Comparison of ENCODE assay signal across 17 cellular contexts in the genomic region with DNA sequence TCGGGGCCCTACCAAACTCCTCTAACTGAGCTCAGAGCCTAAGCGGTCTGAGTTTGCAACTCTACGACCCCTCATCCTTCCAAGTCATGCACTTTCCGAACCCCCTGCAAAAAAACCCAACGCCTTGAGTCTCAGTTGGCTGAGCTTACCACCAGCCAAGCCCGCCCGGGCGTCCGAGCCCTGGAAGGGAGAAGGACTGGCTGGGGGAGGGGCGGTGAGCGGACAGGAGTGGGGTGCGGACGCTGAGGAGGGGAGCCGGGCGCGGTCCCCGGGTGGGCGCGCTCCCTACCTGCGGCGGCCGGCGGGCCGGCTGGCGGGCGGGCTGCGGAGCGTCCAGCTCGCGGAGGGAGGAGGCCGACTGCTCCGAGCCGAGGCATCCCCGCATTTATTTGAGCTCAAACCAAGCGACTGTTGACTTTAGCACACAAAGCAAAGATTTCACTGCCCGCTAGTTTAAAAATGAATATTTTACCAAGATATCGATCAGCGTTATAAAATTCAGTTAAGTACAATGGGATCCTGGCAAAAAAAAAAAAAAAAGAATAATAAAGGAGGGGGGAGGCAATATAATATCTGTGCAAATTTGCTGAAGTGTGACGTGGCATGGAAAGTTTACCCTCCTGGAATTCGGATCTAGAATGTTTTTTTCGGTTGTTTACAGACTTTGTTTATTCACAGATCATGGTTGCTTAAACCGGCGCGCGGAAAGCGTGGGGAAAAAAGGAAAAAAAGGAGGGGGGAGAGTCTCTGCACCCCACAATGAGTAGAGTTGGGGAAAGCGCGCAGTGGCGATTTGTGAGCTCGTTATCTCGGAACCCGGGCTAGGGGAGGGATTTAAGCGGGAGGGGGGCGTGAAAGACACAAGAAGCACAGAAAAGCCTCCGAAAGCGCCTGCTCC. TPM values are rescaled to one million over a fixed set of nuclear protein-coding genes. Genes with fewer than 3 reads are reported as not detected.
DNase-seq lines count a peak whose midpoint lies in the region; ATAC-seq, FAIRE-seq and TF ChIP-seq lines count a peak whose summit lies in the region.
"Had no signal": no experiment of that assay in that cellular context is flagged by ENCODE, and none has a peak within 500 bp of the region (broad histone marks: within the 10 kb centered on the region; RNA-seq: fewer than 3 reads in every experiment).

No MANE protein-coding gene starts in this region.

- H3K4me3 Mint-ChIP-seq in T-helper 1 cell treated with Interleukin-12 subunit alpha and Interleukin-12 subunit beta and Interleukin-4 antibody, amounts not matched to agents 30 μg/mL and 1 μg/mL, for 36 hours: no peak overlapping the region
- peak overlapping the region in 4 of 5 experiments; percentile 30 to 67 (median 52) for H3K4me3 Mint-ChIP-seq in brain
- no peak overlapping the region for H3K4me3 Mint-ChIP-seq in activated CD8-positive, alpha-beta memory T cell treated with anti-CD3 and anti-CD28 coated beads, Interleukin-2, amount 10 ng/mL, durations not matched to agents 7 days and 5 days

- no peak for FAIRE-seq in GM12891 (lab: Jason Lieb, UNC)
- FAIRE-seq: HTR-8/SVneo had no signal

- H3K4me3 ChIP-seq in lower lobe of right lung: peak overlapping the region; percentile 45
- peak overlapping the region; percentile 35 to 43 for H3K4me3 ChIP-seq in stomach smooth muscle (ENCODE audit: low read length in 2 of 2)
- H3K4me3 ChIP-seq: HAP-1, tibial artery had no signal

- H3K27me3 ChIP-seq in lower lobe of right lung (ENCODE audit: low read depth) (peaks cover 97% of the 10 kb centered on the region), stomach smooth muscle (ENCODE audit: control insufficient read depth in 1 of 2, insufficient read depth in 2 of 2, low read length in 2 of 2) (peaks cover 76 to 84% of the 10 kb centered on the region in 2 donors)

- peak; percentile 45 to 55 for ATAC-seq in lower lobe of right lung
- no peak for ATAC-seq in activated CD8-positive, alpha-beta memory T cell treated with anti-CD3 and anti-CD28 coated beads, Interleukin-2, amount 10 ng/mL, durations not matched to agents 7 days and 5 days

- H3K36me3 ChIP-seq in lower lobe of right lung: no peaks in the 10 kb centered on the region
- no peaks in the 10 kb centered on the region for H3K36me3 ChIP-seq in stomach smooth muscle (ENCODE audit: control insufficient read depth in 2 of 2, insufficient read depth in 2 of 2, low read length in 2 of 2)
- H3K36me3 ChIP-seq: HAP-1, tibial artery had no signal

- TF ChIP-seq CTCF in brain (conservative IDR thresholded peaks at IDR 0.05) (no peak), lower lobe of right lung (IDR thresholded peaks at IDR 0.05) (no peak)

- H3K36me3 Mint-ChIP-seq in T-helper 1 cell treated with Interleukin-12 subunit alpha and Interleukin-12 subunit beta and Interleukin-4 antibody, amounts not matched to agents 30 μg/mL and 1 μg/mL, for 36 hours (ENCODE audit: low read depth): no peaks in the 10 kb centered on the region
- H3K36me3 Mint-ChIP-seq in brain: no peaks in the 10 kb centered on the region
- peaks cover 8% of the 10 kb centered on the region for H3K36me3 Mint-ChIP-seq in activated CD8-positive, alpha-beta memory T cell treated with anti-CD3 and anti-CD28 coated beads, Interleukin-2, amount 10 ng/mL, durations not matched to agents 7 days and 5 days

- no peak overlapping the region for H3K9ac ChIP-seq in stomach smooth muscle (ENCODE audit: low read length in 2 of 2)

- H3K27ac ChIP-seq in lower lobe of right lung: peak overlapping the region; percentile 89
- no peak overlapping the region for H3K27ac ChIP-seq in stomach smooth muscle (ENCODE audit: low read length)
- H3K27ac ChIP-seq: tibial artery had no signal

- peak overlapping the region; percentile 24 for H3K27ac Mint-ChIP-seq in T-helper 1 cell treated with Interleukin-12 subunit alpha and Interleukin-12 subunit beta and Interleukin-4 antibody, amounts not matched to agents 30 μg/mL and 1 μg/mL, for 36 hours
- H3K27ac Mint-ChIP-seq in brain: no peak overlapping the region
- H3K27ac Mint-ChIP-seq in activated CD8-positive, alpha-beta memory T cell treated with anti-CD3 and anti-CD28 coated beads, Interleukin-2, amount 10 ng/mL, durations not matched to agents 7 days and 5 days: no peak overlapping the region

- H3K4me1 ChIP-seq in lower lobe of right lung (peaks cover 6% of the 10 kb centered on the region), stomach smooth muscle (ENCODE audit: control insufficient read depth, insufficient read depth, low read length) (peaks cover 19% of the 10 kb centered on the region)
- H3K4me1 ChIP-seq: HAP-1 had no signal

- no peak for DNase-seq in T-helper 1 cell
- DNase-seq in lower lobe of right lung: peak; percentile 70
- no peak for DNase-seq in GM12891 (ENCODE audit: insufficient read length, low spot score)
- DNase-seq in stimulated activated naive CD4-positive, alpha-beta T cell (lab: John Stamatoyannopoulos, UW): no peak
- DNase-seq in activated CD8-positive, alpha-beta memory T cell treated with anti-CD3 and anti-CD28 coated beads, Interleukin-2, amount 10 ng/mL, durations not matched to agents 7 days and 5 days: no peak
- DNase-seq: amniotic stem cell, head of caudate nucleus, NCI-H1092 treated with DMSO at 0.1 percent for 48 hours, NCI-H524 treated with DMSO at 0.1 percent for 48 hours, SHP77, tibial artery had no signal

- CTCF ChIA-PET in activated CD8-positive, alpha-beta memory T cell treated with anti-CD3 and anti-CD28 coated beads, Interleukin-2, amount 10 ng/mL, durations not matched to agents 7 days and 5 days (lab: Charles Lee): interaction anchor here (0.7 kb wide), 1 partner anchor 17 kb away, joined by 3 read pairs; no protein-coding TSS in a partner anchor

- intact Hi-C loops in lower lobe of right lung (cut with DNase I): no loop called here

- H3K27me3 Mint-ChIP-seq in T-helper 1 cell treated with Interleukin-12 subunit alpha and Interleukin-12 subunit beta and Interleukin-4 antibody, amounts not matched to agents 30 μg/mL and 1 μg/mL, for 36 hours (ENCODE audit: low read depth): peaks cover 89% of the 10 kb centered on the region
- H3K27me3 Mint-ChIP-seq in brain: peaks cover 100% of the 10 kb centered on the region
- peaks cover 81% of the 10 kb centered on the region for H3K27me3 Mint-ChIP-seq in activated CD8-positive, alpha-beta memory T cell treated with anti-CD3 and anti-CD28 coated beads, Interleukin-2, amount 10 ng/mL, durations not matched to agents 7 days and 5 days

- H3K9me3 ChIP-seq in lower lobe of right lung: no peaks in the 10 kb centered on the region
- no peaks in the 10 kb centered on the region for H3K9me3 ChIP-seq in stomach smooth muscle (ENCODE audit: control insufficient read depth in 2 of 2, low read length in 2 of 2)
- H3K9me3 ChIP-seq: HAP-1, tibial artery had no signal

- TF ChIP-seq POLR2A in GM12891 (IDR thresholded peaks at IDR 0.05; ENCODE audit: low read depth, low read length): no peak

- peaks cover 2% of the 10 kb centered on the region for H3K4me1 Mint-ChIP-seq in T-helper 1 cell treated with Interleukin-12 subunit alpha and Interleukin-12 subunit beta and Interleukin-4 antibody, amounts not matched to agents 30 μg/mL and 1 μg/mL, for 36 hours (ENCODE audit: low read depth)
- H3K4me1 Mint-ChIP-seq in brain: peaks cover 14% of the 10 kb centered on the region
- H3K4me1 Mint-ChIP-seq in activated CD8-positive, alpha-beta memory T cell treated with anti-CD3 and anti-CD28 coated beads, Interleukin-2, amount 10 ng/mL, durations not matched to agents 7 days and 5 days: no peaks in the 10 kb centered on the region

- no peaks in the 10 kb centered on the region for H3K9me3 Mint-ChIP-seq in T-helper 1 cell treated with Interleukin-12 subunit alpha and Interleukin-12 subunit beta and Interleukin-4 antibody, amounts not matched to agents 30 μg/mL and 1 μg/mL, for 36 hours
- peaks cover 0 to 15% (median 0%) of the 10 kb centered on the region in 5 experiments for H3K9me3 Mint-ChIP-seq in brain
- no peaks in the 10 kb centered on the region for H3K9me3 Mint-ChIP-seq in activated CD8-positive, alpha-beta memory T cell treated with anti-CD3 and anti-CD28 coated beads, Interleukin-2, amount 10 ng/mL, durations not matched to agents 7 days and 5 days (ENCODE audit: low read depth)

TF ChIP-seq in GM12891, 5 proteins besides CTCF, POLR2A, EP300 and RAD21:
- TF ChIP-seq TAF1 (IDR thresholded peaks at IDR 0.05; ENCODE audit: low read depth, low read length) (no peak), SPI1 (IDR thresholded peaks at IDR 0.05; ENCODE audit: low read depth, low read length) (no peak), POLR2AphosphoS5 (IDR thresholded peaks at IDR 0.05; ENCODE audit: low read depth, low read length) (no peak), PAX5 (IDR thresholded peaks at IDR 0.05; ENCODE audit: insufficient read depth, low read length, severe bottlenecking) (no peak), POU2F2 (IDR thresholded peaks at IDR 0.05; ENCODE audit: low read depth, low read length) (no peak)

RNA-seq across cellular contexts. Expression of a gene that starts 5.9 kb away (rescaled TPM):
- polyA plus RNA-seq in brain (ENCODE audit: insufficient read depth, low read depth, low replicate concordance): 131 TPM
- total RNA-seq in lower lobe of right lung: 23.5 TPM
- not detected for polyA plus RNA-seq in GM12891 (2012; ENCODE audit: low read depth, missing spikeins)
- not detected for total RNA-seq in activated CD8-positive, alpha-beta memory T cell treated with anti-CD3 and anti-CD28 coated beads, Interleukin-2, amount 10 ng/mL, durations not matched to agents 7 days and 5 days
- total RNA-seq: mononuclear cell had no signal

Comparison
In these comparisons a context has a peak if more than half of its experiments do, and no peak if none do; other contexts are left out.
1. H3K4me3 Mint-ChIP-seq: peak in brain (4 of 5); none in T-helper 1 cell treated with Interleukin-12 subunit alpha and Interleukin-12 subunit beta and Interleukin-4 antibody, amounts not matched to agents 30 μg/mL and 1 μg/mL, for 36 hours (single experiment) and activated CD8-positive, alpha-beta memory T cell treated with anti-CD3 and anti-CD28 coated beads, Interleukin-2, amount 10 ng/mL, durations not matched to agents 7 days and 5 days (single experiment).
2. RNA of a gene that starts 5.9 kb away (total RNA-seq): 23.5 TPM in lower lobe of right lung (single experiment); not detected in activated CD8-positive, alpha-beta memory T cell treated with anti-CD3 and anti-CD28 coated beads, Interleukin-2, amount 10 ng/mL, durations not matched to agents 7 days and 5 days; every median in the first group is over 10 times any median in the second.